Comparison of ENCODE assay signal across 21 cellular contexts in the genomic region with DNA sequence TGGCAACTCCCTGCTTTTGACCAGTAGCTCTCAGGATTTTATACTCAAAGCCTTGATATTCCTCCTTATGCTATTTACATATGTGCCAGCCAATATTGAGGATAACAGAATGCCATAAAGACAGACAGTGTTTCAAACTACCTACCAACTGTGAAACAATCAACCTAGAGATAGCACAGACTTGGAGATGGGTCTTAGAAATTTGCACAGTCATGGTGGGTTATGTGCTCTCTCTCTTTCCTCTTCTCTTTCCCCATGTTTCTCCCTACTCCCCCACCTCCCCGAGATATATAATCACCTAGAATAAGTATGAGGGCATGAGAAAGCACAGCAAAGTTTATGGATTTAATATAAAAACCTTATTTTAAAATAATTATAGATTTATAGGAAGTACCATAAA. TPM values are rescaled to one million over a fixed set of nuclear protein-coding genes. Genes with fewer than 3 reads are reported as not detected.
DNase-seq lines count a peak whose midpoint lies in the region; ATAC-seq, FAIRE-seq and TF ChIP-seq lines count a peak whose summit lies in the region.
"Had no signal": no experiment of that assay in that cellular context is flagged by ENCODE, and none has a peak within 500 bp of the region (broad histone marks: within the 10 kb centered on the region; RNA-seq: fewer than 3 reads in every experiment).

No MANE protein-coding gene starts in this region.

- TF ChIP-seq EP300 in A549 (IDR thresholded peaks at IDR 0.05): no peak

- H3K27ac ChIP-seq in A549: no peak overlapping the region
- H3K27ac ChIP-seq: BLaER1 treated with 17β-estradiol and CSF1 and Interleukin-3, amounts not matched to agents 10 nM and 100 nM; C4-2B had no signal

- TF ChIP-seq CTCF in A549 (IDR thresholded peaks at IDR 0.05): no peak

- no peak for FAIRE-seq in A549 (lab: Jason Lieb, UNC)
- peak; percentile 16 for FAIRE-seq in HTR-8/SVneo (lab: Jason Lieb, UNC)
- FAIRE-seq: A204.1, D721Med, G401.6, GM12891, GM19239 had no signal

- CTCF ChIA-PET in A549 (lab: Yijun Ruan, JAX): interaction anchor here (1.2 to 1.4 kb wide), 2 partner anchors 9 to 463 kb away, joined by 3 to 4 read pairs; no protein-coding TSS in a partner anchor

- DNase-seq in A549 (ENCODE audit: low read depth in 1 of 2, low spot score in 1 of 2) (no peak), HTR-8/SVneo (ENCODE audit: insufficient read length, low spot score) (no peak), OCI-M1 (lab: John Stamatoyannopoulos, UW) (peak; percentile 0), nucleus accumbens (lab: John Stamatoyannopoulos, UW) (no peak)
- DNase-seq in activated CD4-positive, alpha-beta T cell treated with anti-CD3 and anti-CD28 coated beads for 4 hours: no peak
- DNase-seq: 8988T; AML-193; Caco-2; Calu3; CD4-positive, alpha-beta T cell; CD8-positive, alpha-beta T cell; DMS79 treated with DMSO at 0.1 percent for 48 hours; GF-D8 had no signal

- peaks cover 19% of the 10 kb centered on the region for H3K4me1 ChIP-seq in A549

- ATAC-seq in A549: no peak
- no peak for ATAC-seq in GM18909 (IDR thresholded peaks at IDR 0.05; ENCODE audit: poor library complexity, unreplicated experiment)
- ATAC-seq: CD8-positive, alpha-beta T cell had no signal

- TF ChIP-seq RAD21 in A549 (conservative IDR thresholded peaks at IDR 0.05 in 1 of 2, IDR thresholded peaks at IDR 0.05 in 1 of 2): no peak

- TF ChIP-seq POLR2A in A549 (IDR thresholded peaks at IDR 0.05; ENCODE audit: low read length): no peak

- 81% methylated on average over 1 of the region's 1 CpG for WGBS in A549 (ENCODE audit: missing lambda C conversion rate)

- H3K4me2 ChIP-seq in A549: no peak overlapping the region

- no peak overlapping the region for H3K4me3 ChIP-seq in A549
- H3K4me3 ChIP-seq: BLaER1 treated with 17β-estradiol and CSF1 and Interleukin-3, amounts not matched to agents 10 nM and 100 nM had no signal

- POLR2A ChIA-PET in A549 (lab: Yijun Ruan, JAX): no interaction called here

- no peaks in the 10 kb centered on the region for H3K9me3 ChIP-seq in A549
- H3K9me3 ChIP-seq: Caco-2 had no signal

TF ChIP-seq in A549, 52 proteins besides CTCF, POLR2A, EP300 and RAD21:
- no peak for TF ChIP-seq TP53 (CRISPR knock-in tag; IDR thresholded peaks at IDR 0.05)
- peak; percentile 58 for TF ChIP-seq MAFK (IDR thresholded peaks at IDR 0.05; ENCODE audit: partially characterized antibody)
- peak; percentile 90 for TF ChIP-seq NFE2L2 (conservative IDR thresholded peaks at IDR 0.05; ENCODE audit: low read length)
- TF ChIP-seq JUNB (IDR thresholded peaks at IDR 0.05): no peak
- TF ChIP-seq, protein P1, sequence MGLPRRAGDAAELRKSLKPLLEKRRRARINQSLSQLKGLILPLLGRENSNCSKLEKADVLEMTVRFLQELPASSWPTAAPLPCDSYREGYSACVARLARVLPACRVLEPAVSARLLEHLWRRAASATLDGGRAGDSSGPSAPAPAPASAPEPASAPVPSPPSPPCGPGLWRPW (IDR thresholded peaks at IDR 0.05): no peak
TF ChIP-seq in A549: peak in this region for 2.

RNA-seq across cellular contexts. Expression of a gene that starts 24.2 kb away (rescaled TPM):
- polyA plus RNA-seq in A549 (2011; rRNA removed) (90.0 and 96.5 TPM in 2 replicates), A549 (2017; fragmentation: RNase III; extraction: RNeasy Plus Mini Kit Qiagen cat#74134 plus additional on column Dnase treatment) (144 to 157 TPM (median 151 TPM) in 3 replicates)
- polyA plus RNA-seq in A549 (2012; cell fraction: cytosol; rRNA removed): 52.3 and 58.2 TPM in 2 replicates
- polyA plus RNA-seq in A549 (2012; cell fraction: nucleus; rRNA removed): 29.5 and 33.2 TPM in 2 replicates
- polyA minus RNA-seq in A549 (2011; rRNA and poly(A)+ RNA removed): 19.0 and 22.4 TPM in 2 replicates

RNA-seq across cellular contexts. Expression of a gene that starts 33.0 kb away (rescaled TPM):
- polyA plus RNA-seq in A549 (2011; rRNA removed) (0.22 and 0.32 TPM in 2 replicates), A549 (2017; fragmentation: RNase III; extraction: RNeasy Plus Mini Kit Qiagen cat#74134 plus additional on column Dnase treatment) (0.05 to 0.13 TPM (median 0.08 TPM) in 3 replicates)
- 0.01 and 0.03 TPM in 2 replicates for polyA plus RNA-seq in A549 (2012; cell fraction: cytosol; rRNA removed)
- polyA plus RNA-seq in A549 (2012; cell fraction: nucleus; rRNA removed): 0.01 and 0.07 TPM in 2 replicates
- polyA minus RNA-seq in A549 (2011; rRNA and poly(A)+ RNA removed): 0.21 and 0.39 TPM in 2 replicates
